Comparison of ENCODE assay signal across 24 cellular contexts in genomic region chr1:171988243-171988642, GRCh38.
"Had no signal": no experiment of that assay in that cellular context is flagged by ENCODE, and none has a peak within 500 bp of the region (broad histone marks: within the 10 kb centered on the region; RNA-seq: fewer than 3 reads in every experiment).

No MANE protein-coding gene starts in this region.

- H3K36me3 Mint-ChIP-seq: activated naive CD8-positive, alpha-beta T cell treated with anti-CD3 and anti-CD28 coated beads, Interleukin-2, amount 10 ng/mL, durations not matched to agents 7 days and 5 days; immature natural killer cell; naive thymus-derived CD4-positive, alpha-beta T cell; stimulated activated effector memory CD8-positive, alpha-beta T cell treated with anti-CD3 and anti-CD28 coated beads, Interleukin-12 subunit alpha, Interleukin-12 subunit beta, amount 100 ng/mL, for 72 hours had no signal

- H3K4me1 Mint-ChIP-seq: activated B cell treated with CpG ODN at 0.5 μM for 24 hours; central memory CD8-positive, alpha-beta T cell; immature natural killer cell; stimulated activated effector memory CD8-positive, alpha-beta T cell treated with anti-CD3 and anti-CD28 coated beads, Interleukin-12 subunit alpha, Interleukin-12 subunit beta, amount 100 ng/mL, for 72 hours; stimulated activated naive CD8-positive, alpha-beta T cell treated with anti-CD3 and anti-CD28 coated beads, Interleukin-15, amount 100 ng/mL, for 72 hours had no signal

- H3K27me3 Mint-ChIP-seq: activated B cell treated with CpG ODN at 0.5 μM for 24 hours had no signal

- H3K4me3 ChIP-seq: breast epithelium, hepatocyte, right lobe of liver, tibial artery had no signal

- H3K9me3 ChIP-seq: breast epithelium, right lobe of liver, tibial artery had no signal

- H3K4me2 ChIP-seq: hepatocyte had no signal

- H3K27ac Mint-ChIP-seq: activated B cell treated with CpG ODN at 0.5 μM for 24 hours; activated naive CD4-positive, alpha-beta T cell treated with anti-CD3 and anti-CD28 coated beads for 36 hours; activated naive CD8-positive, alpha-beta T cell treated with anti-CD3 and anti-CD28 coated beads, Interleukin-2, amount 10 ng/mL, durations not matched to agents 7 days and 5 days; activated T-cell treated with anti-CD3 and anti-CD28 coated beads, Interleukin-2, amount 50 U/mL, for 72 hours; immature natural killer cell; naive thymus-derived CD4-positive, alpha-beta T cell; stimulated activated effector memory CD8-positive, alpha-beta T cell treated with anti-CD3 and anti-CD28 coated beads, Interleukin-12 subunit alpha, Interleukin-12 subunit beta, amount 100 ng/mL, for 72 hours; stimulated activated naive CD8-positive, alpha-beta T cell treated with anti-CD3 and anti-CD28 coated beads, Interleukin-15, amount 100 ng/mL, for 72 hours had no signal

- H3K4me3 Mint-ChIP-seq: activated B cell treated with CpG ODN at 0.5 μM for 24 hours; activated naive CD4-positive, alpha-beta T cell treated with anti-CD3 and anti-CD28 coated beads for 36 hours; activated naive CD8-positive, alpha-beta T cell treated with anti-CD3 and anti-CD28 coated beads, Interleukin-2, amount 10 ng/mL, durations not matched to agents 7 days and 5 days; activated T-cell treated with anti-CD3 and anti-CD28 coated beads, Interleukin-2, amount 50 U/mL, for 72 hours; central memory CD8-positive, alpha-beta T cell; immature natural killer cell; naive thymus-derived CD4-positive, alpha-beta T cell; neural crest cell; stimulated activated effector memory CD8-positive, alpha-beta T cell treated with anti-CD3 and anti-CD28 coated beads, Interleukin-12 subunit alpha, Interleukin-12 subunit beta, amount 100 ng/mL, for 72 hours; stimulated activated naive CD8-positive, alpha-beta T cell treated with anti-CD3 and anti-CD28 coated beads, Interleukin-15, amount 100 ng/mL, for 72 hours had no signal

- H3K79me2 ChIP-seq: hepatocyte had no signal

- DNase-seq: activated B cell treated with CpG ODN at 0.5 μM for 24 hours; activated CD4-positive, alpha-beta T cell treated with anti-CD3 and anti-CD28 coated beads for 4 hours; activated CD4-positive, alpha-beta T cell treated with anti-CD3 and anti-CD28 coated beads, Interleukin-2, amount 50 U/mL, for 48 hours; activated effector memory CD4-positive, alpha-beta T cell treated with Interleukin-2 at 50 U/mL for 16 hours; activated naive CD4-positive, alpha-beta T cell treated with anti-CD3 and anti-CD28 coated beads for 36 hours; activated naive CD8-positive, alpha-beta T cell treated with anti-CD3 and anti-CD28 coated beads, Interleukin-2, amount 10 ng/mL, durations not matched to agents 7 days and 5 days; activated T-cell treated with anti-CD3 and anti-CD28 coated beads, Interleukin-2, amount 50 U/mL, for 72 hours; amniotic stem cell; effector memory CD4-positive, alpha-beta T cell; foreskin melanocyte; glutamatergic neuron; immature natural killer cell; naive thymus-derived CD4-positive, alpha-beta T cell; occipital lobe; right lobe of liver; small intestine; stimulated activated CD4-positive, alpha-beta T cell treated with anti-CD3 and anti-CD28 coated beads, Interleukin-2, amount 100 ng/mL, for 24 hours; stimulated activated naive CD8-positive, alpha-beta T cell treated with anti-CD3 and anti-CD28 coated beads, Interleukin-15, amount 100 ng/mL, for 72 hours; tibial artery had no signal

- H3K9me3 Mint-ChIP-seq: activated B cell treated with CpG ODN at 0.5 μM for 24 hours; activated naive CD4-positive, alpha-beta T cell treated with anti-CD3 and anti-CD28 coated beads for 36 hours; activated naive CD8-positive, alpha-beta T cell treated with anti-CD3 and anti-CD28 coated beads, Interleukin-2, amount 10 ng/mL, durations not matched to agents 7 days and 5 days; activated T-cell treated with anti-CD3 and anti-CD28 coated beads, Interleukin-2, amount 50 U/mL, for 72 hours; central memory CD8-positive, alpha-beta T cell; immature natural killer cell; neural crest cell; stimulated activated effector memory CD8-positive, alpha-beta T cell treated with anti-CD3 and anti-CD28 coated beads, Interleukin-12 subunit alpha, Interleukin-12 subunit beta, amount 100 ng/mL, for 72 hours; stimulated activated naive CD8-positive, alpha-beta T cell treated with anti-CD3 and anti-CD28 coated beads, Interleukin-15, amount 100 ng/mL, for 72 hours had no signal

- H3K4me1 ChIP-seq: breast epithelium, tibial artery had no signal

- H3K36me3 ChIP-seq: breast epithelium, right lobe of liver, tibial artery had no signal

- H2AFZ ChIP-seq: hepatocyte had no signal

- H3K27ac ChIP-seq: breast epithelium, hepatocyte, right lobe of liver, tibial artery had no signal

- H3K27me3 ChIP-seq: breast epithelium, hepatocyte, right lobe of liver, tibial artery had no signal
